Comparison of ENCODE assay signal across 8 cellular contexts in the genomic region with DNA sequence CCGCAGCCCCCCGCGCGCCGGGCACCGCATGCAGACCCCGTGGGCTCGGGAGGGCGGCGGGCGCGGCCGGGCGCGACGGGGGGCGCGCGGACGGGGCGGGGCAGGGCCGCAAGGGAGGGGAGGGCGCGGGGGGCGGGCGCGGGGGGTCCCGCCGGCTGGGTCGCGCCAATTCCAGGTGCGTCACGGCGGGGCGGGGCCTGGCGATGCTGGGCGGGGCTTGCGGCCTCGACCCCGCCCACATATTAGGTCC. TPM values are rescaled to one million over a fixed set of nuclear protein-coding genes. Genes with fewer than 3 reads are reported as not detected.
A peak's percentile ranks its signal among the peaks of the same experiment; 100 is the strongest.
DNase-seq lines count a peak whose midpoint lies in the region; ATAC-seq and TF ChIP-seq lines count a peak whose summit lies in the region.

No MANE protein-coding gene starts in this region.

- CTCF ChIA-PET in A673 (lab: Charles Lee) (interaction anchor here (0.6 to 1.1 kb wide), 2 partner anchors 11 to 15 kb away, joined by 3 to 4 read pairs; a partner anchor contains a TSS), HEK293 (lab: Yijun Ruan, JAX) (interaction anchor here (0.6 to 1.7 kb wide), 7 partner anchors 11 to 177 kb away, joined by 3 to 9 read pairs (median 4); a partner anchor contains a TSS)

- peak overlapping the region; percentile 94 for H3K4me3 ChIP-seq in A673 (ENCODE audit: low read depth, low read length, poor library complexity, severe bottlenecking)
- H3K4me3 ChIP-seq in HEK293 (ENCODE audit: low read depth, low read length) = peak overlapping the region; percentile 70
- H3K4me3 ChIP-seq in fibroblast of the aortic adventitia (ENCODE audit: low read depth, low read length) = peak overlapping the region; percentile 61

- no peak for TF ChIP-seq CTCF in A673 (conservative IDR thresholded peaks at IDR 0.05; ENCODE audit: low read depth, low read length)
- no peak for TF ChIP-seq CTCF in HEK293 (tag by site-specific recombination; IDR thresholded peaks at IDR 0.05)
- TF ChIP-seq CTCF in fibroblast of the aortic adventitia (IDR thresholded peaks at IDR 0.05; ENCODE audit: insufficient read depth, low read length) = no peak

- intact Hi-C loops in A673 (cut with micrococcal nuclease; ENCODE audit: unreplicated experiment) = loop anchor here (10.0 kb wide), 1 partner anchor 183 kb away; no protein-coding TSS in a partner anchor

- POLR2A ChIA-PET in A673 (lab: Charles Lee; ENCODE audit: low non-redundant PET) (interaction anchor here (0.6 to 1.6 kb wide), 3 partner anchors 14 to 65 kb away, joined by 3 to 8 read pairs (median 6); a partner anchor contains a TSS), HEK293 (lab: Yijun Ruan, JAX) (interaction anchor here (0.5 to 6.3 kb wide), 15 partner anchors 10 to 692 kb away, joined by 3 to 58 read pairs (median 4); a partner anchor contains a TSS)

- no TSS peak for BruUV-seq in A673 (replicated peaks; lab: Mats Ljungman, UMichigan)

- no peaks in the 10 kb centered on the region for H3K27me3 ChIP-seq in A673 (replicated peaks; ENCODE audit: insufficient read depth, low read depth, low read length, poor library complexity)

- H3K9me3 ChIP-seq in A673 (ENCODE audit: low read depth, low read length, poor library complexity, severe bottlenecking) (peaks cover 11% of the 10 kb centered on the region), HEK293 (ENCODE audit: control insufficient read depth, insufficient read depth, low read depth, low read length) (no peaks in the 10 kb centered on the region)

- ATAC-seq in GM19397 (IDR thresholded peaks at IDR 0.05; ENCODE audit: unreplicated experiment) (no peak), HG03039 (IDR thresholded peaks at IDR 0.05; ENCODE audit: unreplicated experiment) (no peak)

- H3K4me1 ChIP-seq in A673 (ENCODE audit: insufficient read depth, low read length, poor library complexity, severe bottlenecking) = peaks cover 9% of the 10 kb centered on the region
- H3K4me1 ChIP-seq in HEK293 (ENCODE audit: control insufficient read depth, insufficient read depth, low read length) = peaks cover 6% of the 10 kb centered on the region

- DNase-seq in A673 (ENCODE audit: low spot score) = peak; percentile 73
- peak; percentile 61 for DNase-seq in activated CD8-positive, alpha-beta memory T cell treated with anti-CD3 and anti-CD28 coated beads, Interleukin-2, amount 50 U/mL, for 1 hour (ENCODE audit: extremely low read depth)
- peak; percentile 73 for DNase-seq in fibroblast of the aortic adventitia (ENCODE audit: low read depth)
- DNase-seq in stimulated activated CD4-positive, alpha-beta T cell treated with anti-CD3 and anti-CD28 coated beads, Interleukin-12 subunit alpha, Interleukin-12 subunit beta, amount 100 ng/mL, for 4 hours = peak; percentile 87
- DNase-seq in NCI-H446 treated with DMSO at 0.1 percent for 48 hours (lab: John Stamatoyannopoulos, UW) = no peak

- H3K36me3 ChIP-seq in A673 (ENCODE audit: insufficient read depth, low read length, poor library complexity, severe bottlenecking) (peaks cover 22% of the 10 kb centered on the region), HEK293 (ENCODE audit: control insufficient read depth in 2 of 2, insufficient read depth in 1 of 2, low read length in 2 of 2) (peaks cover 8 to 31% of the 10 kb centered on the region in 2 experiments; a peak in 2 of 3 replicates)

- H3K27ac ChIP-seq in A673 (ENCODE audit: low read depth, low read length, poor library complexity, severe bottlenecking) = peak overlapping the region; percentile 98
- H3K27ac ChIP-seq in HEK293 (ENCODE audit: extremely low read depth, low read depth, low read length) = peak overlapping the region; percentile 89

TF ChIP-seq in HEK293, 187 proteins besides CTCF, POLR2A, EP300 and RAD21:
- TF ChIP-seq ZNF335 (tag by site-specific recombination; conservative IDR thresholded peaks at IDR 0.05) = no peak
- TF ChIP-seq FEZF1 (tag by site-specific recombination; IDR thresholded peaks at IDR 0.05) = no peak
- no peak for TF ChIP-seq ZNF548 (tag by site-specific recombination; IDR thresholded peaks at IDR 0.05)
- TF ChIP-seq, protein P1, sequence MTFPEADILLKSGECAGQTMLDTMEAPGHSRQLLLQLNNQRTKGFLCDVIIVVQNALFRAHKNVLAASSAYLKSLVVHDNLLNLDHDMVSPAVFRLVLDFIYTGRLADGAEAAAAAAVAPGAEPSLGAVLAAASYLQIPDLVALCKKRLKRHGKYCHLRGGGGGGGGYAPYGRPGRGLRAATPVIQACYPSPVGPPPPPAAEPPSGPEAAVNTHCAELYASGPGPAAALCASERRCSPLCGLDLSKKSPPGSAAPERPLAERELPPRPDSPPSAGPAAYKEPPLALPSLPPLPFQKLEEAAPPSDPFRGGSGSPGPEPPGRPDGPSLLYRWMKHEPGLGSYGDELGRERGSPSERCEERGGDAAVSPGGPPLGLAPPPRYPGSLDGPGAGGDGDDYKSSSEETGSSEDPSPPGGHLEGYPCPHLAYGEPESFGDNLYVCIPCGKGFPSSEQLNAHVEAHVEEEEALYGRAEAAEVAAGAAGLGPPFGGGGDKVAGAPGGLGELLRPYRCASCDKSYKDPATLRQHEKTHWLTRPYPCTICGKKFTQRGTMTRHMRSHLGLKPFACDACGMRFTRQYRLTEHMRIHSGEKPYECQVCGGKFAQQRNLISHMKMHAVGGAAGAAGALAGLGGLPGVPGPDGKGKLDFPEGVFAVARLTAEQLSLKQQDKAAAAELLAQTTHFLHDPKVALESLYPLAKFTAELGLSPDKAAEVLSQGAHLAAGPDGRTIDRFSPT (tag by site-specific recombination; IDR thresholded peaks at IDR 0.05) = no peak
- TF ChIP-seq ZFP3 (tag by site-specific recombination; IDR thresholded peaks at IDR 0.05; ENCODE audit: low read depth) = no peak
- TF ChIP-seq SP3 (tag by site-specific recombination; IDR thresholded peaks at IDR 0.05) = no peak
- TF ChIP-seq ZNF585B (tag by site-specific recombination; IDR thresholded peaks at IDR 0.05) = no peak
TF ChIP-seq in HEK293: peak in this region for 0.

RNA-seq across cellular contexts. Expression of a gene that starts 0.2 kb away (rescaled TPM):
- total RNA-seq in A673 (2021) = 70.3 and 75.5 TPM in 2 replicates
- total RNA-seq in fibroblast of the aortic adventitia (ENCODE audit: low replicate concordance) = 14.6 and 29.2 TPM in 2 replicates

RNA-seq across cellular contexts. Expression of a gene that starts 15.5 kb away (rescaled TPM):
- total RNA-seq in A673 (2021) (139 TPM in 2 replicates), fibroblast of the aortic adventitia (ENCODE audit: low replicate concordance) (12.8 and 41.8 TPM in 2 replicates)

RNA-seq across cellular contexts. Expression of a gene that starts 32.4 kb away (rescaled TPM):
- 30.7 and 44.3 TPM in 2 replicates for total RNA-seq in A673 (2021)
- total RNA-seq in fibroblast of the aortic adventitia (ENCODE audit: low replicate concordance) = 9.3 and 44.1 TPM in 2 replicates
